In the genomic region with DNA sequence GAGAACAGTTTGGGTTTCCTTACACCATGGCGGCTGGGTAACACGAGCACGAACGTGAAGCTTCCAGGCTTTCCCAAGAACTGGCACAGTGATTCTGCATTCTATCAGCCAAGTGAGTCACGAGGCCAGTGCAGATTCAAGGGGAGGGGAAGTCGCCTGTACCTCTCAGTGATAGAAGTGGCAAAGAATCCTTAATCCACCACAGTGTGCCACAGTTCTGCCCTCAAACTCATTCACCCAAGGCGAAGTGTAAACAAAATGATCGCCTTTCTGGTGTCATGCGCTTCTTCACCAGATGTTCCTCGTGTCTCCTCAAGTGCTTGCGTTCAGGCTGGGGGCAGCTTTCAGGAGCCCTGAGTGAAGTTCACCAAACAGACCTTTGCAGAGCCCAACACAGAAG, we compare ENCODE assay signal across 35 cellular contexts. TPM values are rescaled to one million over a fixed set of nuclear protein-coding genes. Genes with fewer than 3 reads are reported as not detected.
"Had no signal": no experiment of that assay in that cellular context is flagged by ENCODE, and none has a peak within 500 bp of the region (broad histone marks: within the 10 kb centered on the region; RNA-seq: fewer than 3 reads in every experiment).

No MANE protein-coding gene starts in this region.

- H3K9me3 ChIP-seq: adrenal gland, ascending aorta, neutrophil, right lobe of liver, tibial artery had no signal

- H3K27me3 ChIP-seq: adrenal gland, ascending aorta, cardiac muscle cell, right lobe of liver, tibial artery had no signal

- H3K4me3 Mint-ChIP-seq: activated naive CD4-positive, alpha-beta T cell treated with anti-CD3 and anti-CD28 coated beads for 36 hours; activated naive CD8-positive, alpha-beta T cell treated with anti-CD3 and anti-CD28 coated beads for 36 hours; activated T-helper 1 cell treated with anti-CD3 and anti-CD28 coated beads, Interleukin-12 subunit alpha, Interleukin-12 subunit beta, Interleukin-2, Interleukin-4 antibody, amounts not matched to agents 30 ng/mL and 10 ng/mL and 1 ng/mL, durations not matched to agents 14 hours and 24 hours and 36 hours; brain; immature natural killer cell; mesothelial cell of epicardium; naive B cell; nephron progenitor cell; stimulated activated naive CD8-positive, alpha-beta T cell treated with anti-CD3 and anti-CD28 coated beads, Interleukin-15, amount 100 ng/mL, for 72 hours had no signal

- H3K9me3 Mint-ChIP-seq: activated naive CD4-positive, alpha-beta T cell treated with anti-CD3 and anti-CD28 coated beads for 36 hours; activated naive CD8-positive, alpha-beta T cell treated with anti-CD3 and anti-CD28 coated beads for 36 hours; activated T-helper 1 cell treated with anti-CD3 and anti-CD28 coated beads, Interleukin-12 subunit alpha, Interleukin-12 subunit beta, Interleukin-2, Interleukin-4 antibody, amounts not matched to agents 30 ng/mL and 10 ng/mL and 1 ng/mL, durations not matched to agents 14 hours and 24 hours and 36 hours; stimulated activated naive CD8-positive, alpha-beta T cell treated with anti-CD3 and anti-CD28 coated beads, Interleukin-15, amount 100 ng/mL, for 72 hours had no signal

- H3K4me3 ChIP-seq: adrenal gland, ascending aorta, cardiac muscle cell, heart left ventricle, right lobe of liver, tibial artery had no signal

- ATAC-seq: activated CD4-positive, CD25-positive, alpha-beta regulatory T cell treated with anti-CD3 and anti-CD28 coated beads, Interleukin-2, amount 50 U/mL, for 24 hours; esophagus mucosa; heart left ventricle; right lobe of liver; stimulated activated naive CD8-positive, alpha-beta T cell treated with anti-CD3 and anti-CD28 coated beads, Interleukin-15, amount 100 ng/mL, for 72 hours had no signal

- DNase-seq: activated CD4-positive, alpha-beta T cell treated with anti-CD3 and anti-CD28 coated beads for 48 hours; activated CD4-positive, alpha-beta T cell treated with anti-CD3 and anti-CD28 coated beads, Interleukin-2, amount 50 U/mL, for 48 hours; activated CD8-positive, alpha-beta memory T cell treated with anti-CD3 and anti-CD28 coated beads, Interleukin-2, amount 50 U/mL, for 4 hours; activated effector memory CD4-positive, alpha-beta T cell treated with anti-CD3 and anti-CD28 coated beads, Interleukin-2, amount 50 U/mL, for 16 hours; activated naive CD4-positive, alpha-beta T cell treated with anti-CD3 and anti-CD28 coated beads for 36 hours; activated naive CD8-positive, alpha-beta T cell treated with anti-CD3 and anti-CD28 coated beads for 36 hours; activated T-cell treated with anti-CD3 and anti-CD28 coated beads, Interleukin-2, amount 50 U/mL, for 1 hour; adrenal gland; cortex of kidney; foreskin fibroblast; heart left ventricle; hypothalamus; immature natural killer cell; kidney; naive B cell; nephron progenitor cell; right lobe of liver; stimulated activated CD4-positive, alpha-beta T cell treated with anti-CD3 and anti-CD28 coated beads, Interleukin-4, amount 100 ng/mL, for 1 hour; stimulated activated naive CD8-positive, alpha-beta T cell treated with anti-CD3 and anti-CD28 coated beads, Interleukin-15, amount 100 ng/mL, for 72 hours; T-helper 9 cell; tibial artery; WERI-Rb-1 had no signal

- H3K27ac ChIP-seq: adrenal gland, ascending aorta, cardiac muscle cell, heart left ventricle, neutrophil, right lobe of liver, tibial artery, WERI-Rb-1 had no signal

- H3K4me1 Mint-ChIP-seq: activated naive CD8-positive, alpha-beta T cell treated with anti-CD3 and anti-CD28 coated beads for 36 hours; immature natural killer cell; naive B cell; nephron progenitor cell; stimulated activated naive CD8-positive, alpha-beta T cell treated with anti-CD3 and anti-CD28 coated beads, Interleukin-15, amount 100 ng/mL, for 72 hours had no signal

- H3K4me1 ChIP-seq: adrenal gland, ascending aorta, heart left ventricle, right lobe of liver, tibial artery had no signal

- H3K27ac Mint-ChIP-seq: activated naive CD4-positive, alpha-beta T cell treated with anti-CD3 and anti-CD28 coated beads for 36 hours; activated naive CD8-positive, alpha-beta T cell treated with anti-CD3 and anti-CD28 coated beads for 36 hours; activated T-helper 1 cell treated with anti-CD3 and anti-CD28 coated beads, Interleukin-12 subunit alpha, Interleukin-12 subunit beta, Interleukin-2, Interleukin-4 antibody, amounts not matched to agents 30 ng/mL and 10 ng/mL and 1 ng/mL, durations not matched to agents 14 hours and 24 hours and 36 hours; brain; immature natural killer cell; mesothelial cell of epicardium; nephron progenitor cell; stimulated activated naive CD8-positive, alpha-beta T cell treated with anti-CD3 and anti-CD28 coated beads, Interleukin-15, amount 100 ng/mL, for 72 hours had no signal

- H3K36me3 Mint-ChIP-seq: activated naive CD8-positive, alpha-beta T cell treated with anti-CD3 and anti-CD28 coated beads for 36 hours; brain; immature natural killer cell; mesothelial cell of epicardium; naive B cell had no signal

- H3K36me3 ChIP-seq: adrenal gland, ascending aorta, cardiac muscle cell, heart left ventricle, neutrophil, right lobe of liver, tibial artery, WERI-Rb-1 had no signal

RNA-seq across cellular contexts. Expression of a gene that starts 24.9 kb away (rescaled TPM):
- total RNA-seq: activated CD8-positive, alpha-beta memory T cell treated with anti-CD3 and anti-CD28 coated beads for 36 hours; activated naive CD4-positive, alpha-beta T cell treated with anti-CD3 and anti-CD28 coated beads for 36 hours; activated naive CD8-positive, alpha-beta T cell treated with anti-CD3 and anti-CD28 coated beads for 36 hours; activated T-helper 1 cell treated with anti-CD3 and anti-CD28 coated beads, Interleukin-12 subunit alpha, Interleukin-12 subunit beta, Interleukin-2, Interleukin-4 antibody, amounts not matched to agents 30 ng/mL and 10 ng/mL and 1 ng/mL, durations not matched to agents 14 hours and 24 hours and 36 hours; ascending aorta; esophagus mucosa; heart left ventricle; osteocyte; posterior vena cava; right lobe of liver; skeletal muscle tissue; ureter had no signal
- polyA plus RNA-seq: heart left ventricle, immature natural killer cell had no signal
